In genomic region chr22:44515779-44516178, GRCh38 we compare ENCODE assay signal across 24 cellular contexts.
"Had no signal": no experiment of that assay in that cellular context is flagged by ENCODE, and none has a peak within 500 bp of the region (broad histone marks: within the 10 kb centered on the region; RNA-seq: fewer than 3 reads in every experiment).

No MANE protein-coding gene starts in this region.

- DNase-seq: stimulated activated CD4-positive, alpha-beta T cell treated with anti-CD3 and anti-CD28 coated beads, Interleukin-2, amount 100 ng/mL, for 48 hours; stimulated activated CD4-positive, alpha-beta T cell treated with anti-CD3 and anti-CD28 coated beads, Interleukin-4, amount 100 ng/mL, for 1 hour; stimulated activated CD4-positive, alpha-beta T cell treated with anti-CD3 and anti-CD28 coated beads, Interleukin-4, amount 100 ng/mL, for 24 hours; stimulated activated CD4-positive, alpha-beta T cell treated with anti-CD3 and anti-CD28 coated beads, Interleukin-4, amount 100 ng/mL, for 4 hours; stimulated activated CD8-positive, alpha-beta memory T cell treated with anti-CD3 and anti-CD28 coated beads, Interleukin-4, amount 100 ng/mL, for 48 hours; stimulated activated naive B cell treated with anti-CD40 and anti-IgM and Interleukin-4, amounts not matched to agents 10 μg/mL and 1 μg/mL and 100 μg/mL, for 72 hours; stimulated activated naive CD4-positive, alpha-beta T cell; stimulated activated naive CD4-positive, alpha-beta T cell treated with Interleukin-2 at 50 U/mL for 16 hours; stimulated activated naive CD8-positive, alpha-beta T cell treated with anti-CD3 and anti-CD28 coated beads, Interleukin-15, amount 100 ng/mL, for 72 hours; stimulated activated naive CD8-positive, alpha-beta T cell treated with anti-CD3 and anti-CD28 coated beads, Interleukin-15, Interleukin-2, amounts not matched to agents 100 U/mL and 50 U/mL, for 24 hours; stomach; substantia nigra; testis; thyroid gland; transverse colon; trophoblast cell; upper lobe of left lung; upper lobe of right lung; uterus had no signal

- H3K4me1 ChIP-seq: stomach, suprapubic skin, testis, thyroid gland, tibial artery, tibial nerve, transverse colon, upper lobe of left lung, upper lobe of right lung, uterus, vagina had no signal

- H3K4me3 ChIP-seq: stomach, suprapubic skin, testis, thoracic aorta, thyroid gland, tibial artery, tibial nerve, transverse colon, upper lobe of left lung, upper lobe of right lung, uterus, vagina had no signal

- H3K27ac ChIP-seq: stomach, suprapubic skin, testis, thoracic aorta, thyroid gland, tibial artery, tibial nerve, transverse colon, upper lobe of left lung, upper lobe of right lung, uterus, vagina had no signal

- H3K36me3 ChIP-seq: stomach, suprapubic skin, thoracic aorta, thyroid gland, tibial nerve, transverse colon, upper lobe of left lung, upper lobe of right lung, uterus, vagina had no signal

- H3K9me3 ChIP-seq: suprapubic skin, testis, thyroid gland, upper lobe of right lung, uterus, vagina had no signal
